Comparison of ENCODE assay signal across 8 cellular contexts in the genomic region with DNA sequence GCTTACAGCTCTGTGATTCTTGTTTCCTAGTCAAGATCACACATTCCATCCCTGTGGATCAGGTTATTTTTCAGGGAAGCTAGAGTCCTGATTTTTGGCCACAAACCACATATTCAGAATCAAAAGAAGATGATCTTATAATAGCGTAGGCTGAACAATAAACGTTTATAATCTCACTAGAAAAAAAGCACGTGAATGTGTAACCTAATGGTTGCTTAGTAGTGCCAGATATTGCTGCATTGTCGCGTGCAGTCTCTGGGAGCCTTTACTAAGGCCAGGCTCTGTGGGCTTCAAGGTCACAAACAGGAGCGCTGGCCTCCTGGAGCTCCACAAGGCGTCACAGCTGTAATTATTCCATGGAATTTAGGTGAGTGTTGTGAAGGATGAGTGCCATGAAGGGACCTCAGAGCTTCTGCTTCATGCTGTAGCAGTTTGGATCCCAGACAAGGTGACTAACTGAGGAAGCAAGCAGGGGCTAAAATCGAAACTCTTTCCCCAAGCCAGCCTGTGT. TPM values are rescaled to one million over a fixed set of nuclear protein-coding genes. Genes with fewer than 3 reads are reported as not detected.
DNase-seq lines count a peak whose midpoint lies in the region; ATAC-seq, FAIRE-seq and TF ChIP-seq lines count a peak whose summit lies in the region.
"Had no signal": no experiment of that assay in that cellular context is flagged by ENCODE, and none has a peak within 500 bp of the region (broad histone marks: within the 10 kb centered on the region; RNA-seq: fewer than 3 reads in every experiment).

No MANE protein-coding gene starts in this region.

- TF ChIP-seq CTCF in WI38 (IDR thresholded peaks at IDR 0.05; ENCODE audit: low read depth, low read length), result no peak

- peak; percentile 47 for DNase-seq in HCEC 1CT
- DNase-seq in small intestine, result peak; percentile 44
- DNase-seq in GM19238 (ENCODE audit: insufficient read length, low spot score), result no peak

- peaks cover 3% of the 10 kb centered on the region; the same call in 1 of the 2 replicates for H3K4me1 ChIP-seq in iPS-20b (ENCODE audit: insufficient read depth, low read length)
- H3K4me1 ChIP-seq in small intestine (ENCODE audit: control insufficient read depth in 2 of 2, insufficient read depth in 1 of 2, low read depth in 1 of 2, low read length in 1 of 2), result peaks cover 0 to 2% of the 10 kb centered on the region in 2 donors

- H3K36me3 ChIP-seq in iPS-20b (ENCODE audit: insufficient read depth, low read depth, low read length), result no peaks in the 10 kb centered on the region
- no peaks in the 10 kb centered on the region for H3K36me3 ChIP-seq in small intestine (ENCODE audit: control insufficient read depth in 2 of 2, insufficient read depth in 2 of 2, low read length in 2 of 2)

- no peaks in the 10 kb centered on the region for H3K9me3 ChIP-seq in iPS-20b (ENCODE audit: insufficient read depth, low read depth, low read length)
- H3K9me3 ChIP-seq in small intestine (ENCODE audit: control insufficient read depth, low read depth), result no peaks in the 10 kb centered on the region

- no peak for FAIRE-seq in small intestine (lab: Jason Lieb, UNC)
- FAIRE-seq: GM12891 had no signal

- H3K27ac ChIP-seq in iPS-20b (ENCODE audit: low read length) (no peak overlapping the region), small intestine (ENCODE audit: low read depth in 1 of 2, low read length in 1 of 2) (peak overlapping the region; percentile 17 to 71)

- TF ChIP-seq POLR2A in GM18505 (IDR thresholded peaks at IDR 0.05; ENCODE audit: borderline replicate concordance, extremely low read depth, insufficient read depth, insufficient read length), result no peak

- 17 to 46% (median 25%) methylated on average over 8 of the region's 8 CpGs for WGBS in small intestine, 3 donors

- H3K9ac ChIP-seq in iPS-20b (ENCODE audit: low read depth, low read length), result peak overlapping the region; percentile 28; the same call in 1 of the 2 replicates

- no peaks in the 10 kb centered on the region for H3K27me3 ChIP-seq in iPS-20b (ENCODE audit: insufficient read depth, low read length)
- no peaks in the 10 kb centered on the region for H3K27me3 ChIP-seq in small intestine (ENCODE audit: control insufficient read depth in 2 of 2, insufficient read depth in 2 of 2, low read length in 2 of 2)

- H3K4me3 ChIP-seq in WI38 (ENCODE audit: low read depth, low read length) (peak overlapping the region; percentile 47), iPS-20b (ENCODE audit: low read length) (no peak overlapping the region), small intestine (ENCODE audit: low read depth in 1 of 2, low read length in 2 of 2) (no peak overlapping the region)

- no peak for ATAC-seq in GM18505 (IDR thresholded peaks at IDR 0.05; ENCODE audit: unreplicated experiment)
- ATAC-seq in HG02642 (IDR thresholded peaks at IDR 0.05; ENCODE audit: poor library complexity, unreplicated experiment), result no peak

RNA-seq across cellular contexts. Expression of a gene that starts 17.4 kb away (rescaled TPM):
- 10 to 100 TPM; 33.8 to 62.8 (median 37.6) TPM for polyA plus RNA-seq in small intestine

RNA-seq across cellular contexts. Expression of a gene that starts 38.6 kb away (rescaled TPM):
- under 1 TPM in 1 of 3 donors, not detected in 2; 0.95 TPM for polyA plus RNA-seq in small intestine

RNA-seq across cellular contexts. Expression of a gene that starts 50.8 kb away (rescaled TPM):
- 10 to 100 TPM in 1 of 3 donors, 1 to 10 TPM in 1, under 1 TPM in 1; 0.22 to 29.9 (median 1.9) TPM for polyA plus RNA-seq in small intestine
